Comparison of ENCODE assay signal across 11 cellular contexts in genomic region chr18:74797577-74798151, GRCh38.
DNase-seq lines count a peak whose midpoint lies in the region; ATAC-seq and TF ChIP-seq lines count a peak whose summit lies in the region.
"Had no signal": no experiment of that assay in that cellular context is flagged by ENCODE, and none has a peak within 500 bp of the region (broad histone marks: within the 10 kb centered on the region; RNA-seq: fewer than 3 reads in every experiment).

No MANE protein-coding gene starts in this region.

- H3K4me1 ChIP-seq in left ventricle myocardium inferior, result peaks cover 33% of the 10 kb centered on the region

- H3K36me3 ChIP-seq in left ventricle myocardium inferior, result no peaks in the 10 kb centered on the region

- no peaks in the 10 kb centered on the region for H3K27me3 ChIP-seq in left ventricle myocardium inferior (ENCODE audit: low read depth)

- H3K27ac ChIP-seq in left ventricle myocardium inferior (replicated peaks), result peak overlapping the region; percentile 78

- no peak for TF ChIP-seq POLR2A in GM18505 (IDR thresholded peaks at IDR 0.05; ENCODE audit: borderline replicate concordance, extremely low read depth, insufficient read depth, insufficient read length)

- DNase-seq in left ventricle myocardium inferior, result no peak
- no peak for DNase-seq in NCI-H446 (lab: John Stamatoyannopoulos, UW)
- DNase-seq in stimulated activated CD4-positive, alpha-beta T cell treated with anti-CD3 and anti-CD28 coated beads, Interleukin-4, amount 100 ng/mL, for 24 hours, result no peak
- DNase-seq in NCI-H1436 treated with DMSO at 0.1 percent for 48 hours (lab: John Stamatoyannopoulos, UW), result no peak
- DNase-seq in GM10248 (ENCODE audit: extremely low spot score), result no peak
- DNase-seq: DND-41, KG1, T-helper 9 cell had no signal

- ATAC-seq in GM18505 (IDR thresholded peaks at IDR 0.05; ENCODE audit: unreplicated experiment) (peak; percentile 27), GM21723 (IDR thresholded peaks at IDR 0.05; ENCODE audit: unreplicated experiment) (peak; percentile 33), HG03469 (IDR thresholded peaks at IDR 0.05; ENCODE audit: unreplicated experiment) (peak; percentile 15)

- no peak for TF ChIP-seq CTCF in left ventricle myocardium inferior (IDR thresholded peaks at IDR 0.05; ENCODE audit: borderline replicate concordance)
- no peak for TF ChIP-seq CTCF in GM10248 (IDR thresholded peaks at IDR 0.05; ENCODE audit: control extremely low read depth, extremely low read depth, low read depth, missing control alignments)

- CTCF ChIA-PET in GM10248 (lab: Yijun Ruan, JAX), result no interaction called here

- POLR2A ChIA-PET in GM10248 (lab: Yijun Ruan, JAX), result no interaction called here

- intact Hi-C loops in left ventricle myocardium inferior (cut with micrococcal nuclease), result no loop called here

- H3K4me3 ChIP-seq in left ventricle myocardium inferior, result peak overlapping the region; percentile 31

- H3K9me3 ChIP-seq in left ventricle myocardium inferior (replicated peaks), result no peaks in the 10 kb centered on the region
